1 cellular context compared by ENCODE assay signal in the genomic region with DNA sequence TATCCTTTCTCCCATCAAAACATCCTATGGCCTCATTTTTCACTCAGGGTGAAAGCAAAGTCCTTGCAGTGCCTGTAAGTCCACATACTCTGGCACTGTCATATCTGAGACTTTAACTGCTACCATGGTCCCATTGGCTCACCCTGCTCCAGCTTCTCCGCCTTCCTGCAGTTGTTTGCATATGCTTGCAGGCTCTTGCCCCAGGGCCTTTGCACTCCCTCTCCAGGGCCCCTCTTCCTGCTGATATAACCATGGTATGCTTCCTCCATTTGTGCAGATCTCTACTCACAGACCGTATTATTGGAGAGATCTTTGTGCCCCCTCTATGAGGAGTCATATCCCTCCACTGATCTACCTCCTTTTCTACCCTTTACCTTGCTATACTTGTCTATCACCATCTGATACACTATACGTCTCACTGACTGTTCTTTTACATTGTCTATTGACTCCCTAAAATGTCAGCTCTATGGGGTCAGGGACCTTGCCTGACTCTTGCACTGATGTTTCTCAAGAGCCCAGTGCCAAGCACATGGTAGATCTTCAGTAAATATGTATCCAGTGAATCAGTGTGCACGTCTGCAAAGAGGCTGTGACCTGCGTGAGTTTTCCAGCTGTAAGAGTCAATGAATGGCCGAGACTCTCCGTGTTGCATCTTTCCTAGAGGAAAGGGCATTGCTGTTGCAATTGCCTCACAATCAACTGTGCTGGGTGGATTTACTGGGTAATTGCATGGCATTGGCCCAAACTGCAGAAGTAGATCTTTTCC.
TF ChIP-seq lines count a peak whose summit lies in the region.

No MANE protein-coding gene starts in this region.

TF ChIP-seq in HepG2, 621 proteins besides CTCF, POLR2A, EP300 and RAD21 (continued from another document and continues in another):
- TF ChIP-seq ZBTB40 (IDR thresholded peaks at IDR 0.05) (no peak), ZBTB40 (CRISPR knock-in tag; IDR thresholded peaks at IDR 0.05) (peak; percentile 53; the same call in 1 of the 2 replicates), THAP11 (CRISPR knock-in tag; IDR thresholded peaks at IDR 0.05) (peak; percentile 65; the same call in 1 of the 2 replicates), CENPT (CRISPR knock-in tag; IDR thresholded peaks at IDR 0.05; ENCODE audit: low read depth) (no peak), ZMAT3 (CRISPR knock-in tag; conservative IDR thresholded peaks at IDR 0.05) (0 out of 2 replicates have a peak, but pooled peaks have one; percentile 29), MXI1 (IDR thresholded peaks at IDR 0.05; ENCODE audit: borderline replicate concordance, low read depth, low read length) (peak; percentile 79; the same call in 1 of the 3 replicates), NR2F1 (CRISPR knock-in tag; IDR thresholded peaks at IDR 0.05) (peak; percentile 94 to 95), DPF2 (CRISPR knock-in tag; IDR thresholded peaks at IDR 0.05; ENCODE audit: borderline replicate concordance, low read depth) (peak; percentile 72; the same call in 1 of the 2 replicates), FOXO4 (CRISPR knock-in tag; conservative IDR thresholded peaks at IDR 0.05) (no peak), ZSCAN25 (CRISPR knock-in tag; IDR thresholded peaks at IDR 0.05) (peak; percentile 60; the same call in 1 of the 2 replicates), ZNF274 (CRISPR knock-in tag; IDR thresholded peaks at IDR 0.05) (peak; percentile 51; the same call in 1 of the 2 replicates), MIXL1 (CRISPR knock-in tag; IDR thresholded peaks at IDR 0.05) (peak; percentile 72; the same call in 1 of the 2 replicates), FOSL2 (CRISPR knock-in tag; IDR thresholded peaks at IDR 0.05) (peak; percentile 97), CREM (IDR thresholded peaks at IDR 0.05) (peak; percentile 53), CREM (CRISPR knock-in tag; IDR thresholded peaks at IDR 0.05) (no peak), PPARG (CRISPR knock-in tag; conservative IDR thresholded peaks at IDR 0.05) (peak; percentile 61), NR2F2 (IDR thresholded peaks at IDR 0.05; ENCODE audit: borderline replicate concordance, low read depth) (peak; percentile 87), ATF7 (IDR thresholded peaks at IDR 0.05) (no peak), ATF7 (CRISPR knock-in tag; IDR thresholded peaks at IDR 0.05) (0 out of 2 replicates have a peak, but pooled peaks have one; percentile 51), HDAC2 (CRISPR knock-in tag; IDR thresholded peaks at IDR 0.05) (peak; percentile 96), TBX2 (CRISPR knock-in tag; IDR thresholded peaks at IDR 0.05; ENCODE audit: borderline replicate concordance) (peak; percentile 54; the same call in 1 of the 2 replicates), ARHGAP35 (CRISPR knock-in tag; IDR thresholded peaks at IDR 0.05; ENCODE audit: borderline replicate concordance) (no peak), GABPB1 (CRISPR knock-in tag; IDR thresholded peaks at IDR 0.05) (0 out of 2 replicates have a peak, but pooled peaks have one; percentile 30), ZBTB25 (CRISPR knock-in tag; IDR thresholded peaks at IDR 0.05) (peak; percentile 64; the same call in 1 of the 2 replicates), SAP130 (CRISPR knock-in tag; IDR thresholded peaks at IDR 0.05; ENCODE audit: low read depth) (peak; percentile 89), CENPX (CRISPR knock-in tag; IDR thresholded peaks at IDR 0.05) (no peak), ARID5B (CRISPR knock-in tag; IDR thresholded peaks at IDR 0.05) (peak; percentile 98), TFAP4 (IDR thresholded peaks at IDR 0.05; ENCODE audit: borderline replicate concordance, low read depth) (peak; percentile 86), MEF2D (CRISPR knock-in tag; IDR thresholded peaks at IDR 0.05) (peak; percentile 61), ZMYM2 (CRISPR knock-in tag; IDR thresholded peaks at IDR 0.05) (peak; percentile 89)
- TF ChIP-seq, protein P1, sequence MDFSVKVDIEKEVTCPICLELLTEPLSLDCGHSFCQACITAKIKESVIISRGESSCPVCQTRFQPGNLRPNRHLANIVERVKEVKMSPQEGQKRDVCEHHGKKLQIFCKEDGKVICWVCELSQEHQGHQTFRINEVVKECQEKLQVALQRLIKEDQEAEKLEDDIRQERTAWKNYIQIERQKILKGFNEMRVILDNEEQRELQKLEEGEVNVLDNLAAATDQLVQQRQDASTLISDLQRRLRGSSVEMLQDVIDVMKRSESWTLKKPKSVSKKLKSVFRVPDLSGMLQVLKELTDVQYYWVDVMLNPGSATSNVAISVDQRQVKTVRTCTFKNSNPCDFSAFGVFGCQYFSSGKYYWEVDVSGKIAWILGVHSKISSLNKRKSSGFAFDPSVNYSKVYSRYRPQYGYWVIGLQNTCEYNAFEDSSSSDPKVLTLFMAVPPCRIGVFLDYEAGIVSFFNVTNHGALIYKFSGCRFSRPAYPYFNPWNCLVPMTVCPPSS (IDR thresholded peaks at IDR 0.05): no peak
- TF ChIP-seq, protein P2, sequence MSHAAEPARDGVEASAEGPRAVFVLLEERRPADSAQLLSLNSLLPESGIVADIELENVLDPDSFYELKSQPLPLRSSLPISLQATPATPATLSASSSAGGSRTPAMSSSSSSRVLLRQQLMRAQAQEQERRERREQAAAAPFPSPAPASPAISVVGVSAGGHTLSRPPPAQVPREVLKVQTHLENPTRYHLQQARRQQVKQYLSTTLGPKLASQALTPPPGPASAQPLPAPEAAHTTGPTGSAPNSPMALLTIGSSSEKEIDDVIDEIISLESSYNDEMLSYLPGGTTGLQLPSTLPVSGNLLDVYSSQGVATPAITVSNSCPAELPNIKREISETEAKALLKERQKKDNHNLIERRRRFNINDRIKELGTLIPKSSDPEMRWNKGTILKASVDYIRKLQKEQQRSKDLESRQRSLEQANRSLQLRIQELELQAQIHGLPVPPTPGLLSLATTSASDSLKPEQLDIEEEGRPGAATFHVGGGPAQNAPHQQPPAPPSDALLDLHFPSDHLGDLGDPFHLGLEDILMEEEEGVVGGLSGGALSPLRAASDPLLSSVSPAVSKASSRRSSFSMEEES (CRISPR knock-in tag; IDR thresholded peaks at IDR 0.05): peak; percentile 83
- TF ChIP-seq, protein P3, sequence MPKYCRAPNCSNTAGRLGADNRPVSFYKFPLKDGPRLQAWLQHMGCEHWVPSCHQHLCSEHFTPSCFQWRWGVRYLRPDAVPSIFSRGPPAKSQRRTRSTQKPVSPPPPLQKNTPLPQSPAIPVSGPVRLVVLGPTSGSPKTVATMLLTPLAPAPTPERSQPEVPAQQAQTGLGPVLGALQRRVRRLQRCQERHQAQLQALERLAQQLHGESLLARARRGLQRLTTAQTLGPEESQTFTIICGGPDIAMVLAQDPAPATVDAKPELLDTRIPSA (CRISPR knock-in tag; IDR thresholded peaks at IDR 0.05; ENCODE audit: borderline replicate concordance): no peak
